In genomic region chr17:57995076-57995956, GRCh38 we compare ENCODE assay signal across 8 cellular contexts. TPM values are rescaled to one million over a fixed set of nuclear protein-coding genes. Genes with fewer than 3 reads are reported as not detected.
DNase-seq lines count a peak whose midpoint lies in the region; ATAC-seq and TF ChIP-seq lines count a peak whose summit lies in the region.

No MANE protein-coding gene starts in this region.

- H3K4me3 Mint-ChIP-seq in IgD-negative memory B cell (peak overlapping the region in 1 of 4 donors; percentile 2), neural crest cell (peak overlapping the region; percentile 13)

- peaks cover 27 to 39% (median 28%) of the 10 kb centered on the region in 3 donors for H3K4me1 Mint-ChIP-seq in IgD-negative memory B cell
- H3K4me1 Mint-ChIP-seq in neural crest cell = peaks cover 79% of the 10 kb centered on the region

- WGBS in transverse colon (ENCODE audit: low coverage in 1 of 2), 2 donors = 23 to 30% methylated on average over 4 of the region's 4 CpGs

- peaks cover 0 to 1% (median 0%) of the 10 kb centered on the region in 4 donors for H3K36me3 ChIP-seq in transverse colon

- no peaks in the 10 kb centered on the region for H3K9me3 ChIP-seq in transverse colon

- H3K27me3 ChIP-seq in transverse colon = no peaks in the 10 kb centered on the region

- no peak for TF ChIP-seq EP300 in transverse colon (IDR thresholded peaks at IDR 0.05; ENCODE audit: low read depth)

- in situ Hi-C loops in transverse colon (cut with MboI; ENCODE audit: low pct_ligation_motif_present in 1 of 4, low pct_unique_long_range_greater_than_20kb in 1 of 4, low sequenced_read_pairs in 3 of 4) = loop anchor here (5.0 to 25.0 kb wide), 3 partner anchors 92 to 138 kb away; partner anchors contain the start of gene DYNLL2 (in 1 of the 4)

- TF ChIP-seq CTCF in neural crest cell (conservative IDR thresholded peaks at IDR 0.05) = peak; percentile 77
- peak; percentile 60 to 90 (median 71) for TF ChIP-seq CTCF in transverse colon (IDR thresholded peaks at IDR 0.05)

- no peak overlapping the region for H3K4me3 ChIP-seq in transverse colon

- peaks cover 7 to 34% (median 16%) of the 10 kb centered on the region in 4 donors for H3K4me1 ChIP-seq in transverse colon

- peak; percentile 66 for ATAC-seq in GM18907 (IDR thresholded peaks at IDR 0.05; ENCODE audit: unreplicated experiment)

- H3K9me3 Mint-ChIP-seq in IgD-negative memory B cell (no peaks in the 10 kb centered on the region), neural crest cell (no peaks in the 10 kb centered on the region)

- intact Hi-C loops in transverse colon (cut with DNase I; ENCODE audit: low total_unique reads) = loop anchor here (5.0 kb wide), 1 partner anchor 133 kb away; no protein-coding TSS in a partner anchor

- peak overlapping the region; percentile 5 to 76 (median 16) for H3K27ac Mint-ChIP-seq in IgD-negative memory B cell
- H3K27ac Mint-ChIP-seq in neural crest cell (ENCODE audit: unreplicated experiment) = peak overlapping the region; percentile 20

- TF ChIP-seq POLR2A in transverse colon (IDR thresholded peaks at IDR 0.05) = peak; percentile 25

- H3K36me3 Mint-ChIP-seq in IgD-negative memory B cell = no peaks in the 10 kb centered on the region
- H3K36me3 Mint-ChIP-seq in neural crest cell (ENCODE audit: low read depth) = peaks cover 3% of the 10 kb centered on the region

- H3K27me3 Mint-ChIP-seq in IgD-negative memory B cell (no peaks in the 10 kb centered on the region), neural crest cell (ENCODE audit: low read depth) (no peaks in the 10 kb centered on the region)

- peak overlapping the region; percentile 49 to 73 (median 52) for H3K27ac ChIP-seq in transverse colon

- DNase-seq in AG20443 (ENCODE audit: low spot score) = peak; percentile 79
- peak; percentile 94 for DNase-seq in OCI-M1 (lab: John Stamatoyannopoulos, UW)
- peak; percentile 17 for DNase-seq in activated T-helper 1 cell treated with Interleukin-2 at 50 U/mL for 16 hours (ENCODE audit: low read depth)
- peak; percentile 88 for DNase-seq in fibroblast of peridontal ligament (ENCODE audit: extremely low read depth)
- peak; percentile 45 for DNase-seq in neural crest cell (ENCODE audit: low read depth, low spot score)
- peak; percentile 66 for DNase-seq in transverse colon

RNA-seq across cellular contexts. Expression of gene VEZF1, which starts 7.3 kb away (rescaled TPM):
- polyA plus RNA-seq in IgD-negative memory B cell = 38.3 TPM
- total RNA-seq in neural crest cell (139 and 142 TPM in 2 replicates), transverse colon (10 to 100 TPM; 44.0 to 65.1 (median 50.1) TPM)

RNA-seq across cellular contexts. Expression of gene SRSF1, which starts 11.7 kb away (rescaled TPM):
- polyA plus RNA-seq in IgD-negative memory B cell = 57.3 TPM
- total RNA-seq in neural crest cell (548 and 554 TPM in 2 replicates), transverse colon (100 to 1,000 TPM; 122 to 174 (median 143) TPM)

RNA-seq across cellular contexts. Expression of gene CUEDC1, which starts 40.1 kb away (rescaled TPM):
- polyA plus RNA-seq in IgD-negative memory B cell = not detected
- total RNA-seq in neural crest cell (73.7 and 86.9 TPM in 2 replicates), transverse colon (10 to 100 TPM; 20.2 to 27.3 (median 24.6) TPM)

Comparison
In these comparisons a context has a peak if more than half of its experiments do, and no peak if none do; other contexts are left out.
1. DNase-seq: peak in every context shown above with its lines; median percentile 94 in OCI-M1; 88 in fibroblast of peridontal ligament; 79 in AG20443; 66 in transverse colon; 45 in neural crest cell; 17 in activated T-helper 1 cell treated with Interleukin-2 at 50 U/mL for 16 hours.